In genomic region chr5:172235132-172235780, GRCh38 we compare ENCODE assay signal across 8 cellular contexts. TPM values are rescaled to one million over a fixed set of nuclear protein-coding genes. Genes with fewer than 3 reads are reported as not detected.
A peak's percentile ranks its signal among the peaks of the same experiment; 100 is the strongest.
DNase-seq lines count a peak whose midpoint lies in the region; ATAC-seq and TF ChIP-seq lines count a peak whose summit lies in the region.
"Had no signal": no experiment of that assay in that cellular context is flagged by ENCODE, and none has a peak within 500 bp of the region (broad histone marks: within the 10 kb centered on the region; RNA-seq: fewer than 3 reads in every experiment).

No MANE protein-coding gene starts in this region.

- H3K36me3 ChIP-seq in heart left ventricle = peaks cover 0 to 36% (median 27%) of the 10 kb centered on the region in 9 donors

- no peak overlapping the region for H3K27ac Mint-ChIP-seq in activated T-helper 17 cell treated with anti-CD3 and anti-CD28 coated beads, Interleukin-2, amount 50 U/mL, for 72 hours
- peak overlapping the region; percentile 62 for H3K27ac Mint-ChIP-seq in stimulated activated memory B cell treated with anti-CD40 and anti-IgM and Interleukin-4, amounts not matched to agents 10 μg/mL and 1 μg/mL and 100 μg/mL, for 72 hours
- peak overlapping the region in 2 of 6 donors; percentile 11 to 16 for H3K27ac Mint-ChIP-seq in immature natural killer cell

- H3K9me3 ChIP-seq in heart left ventricle = no peaks in the 10 kb centered on the region

- no peak overlapping the region for H3K4me3 ChIP-seq in heart left ventricle

- H3K27me3 ChIP-seq in foreskin keratinocyte = no peaks in the 10 kb centered on the region
- H3K27me3 ChIP-seq in heart left ventricle = no peaks in the 10 kb centered on the region

- H3K27me3 Mint-ChIP-seq in activated T-helper 17 cell treated with anti-CD3 and anti-CD28 coated beads, Interleukin-2, amount 50 U/mL, for 72 hours = no peaks in the 10 kb centered on the region
- no peaks in the 10 kb centered on the region for H3K27me3 Mint-ChIP-seq in stimulated activated memory B cell treated with anti-CD40 and anti-IgM and Interleukin-4, amounts not matched to agents 10 μg/mL and 1 μg/mL and 100 μg/mL, for 72 hours
- H3K27me3 Mint-ChIP-seq in immature natural killer cell (ENCODE audit: low read depth in 3 of 3) = no peaks in the 10 kb centered on the region

- TF ChIP-seq POLR2A in heart left ventricle (IDR thresholded peaks at IDR 0.05) = no peak

- H3K4me1 ChIP-seq in foreskin keratinocyte (no peaks in the 10 kb centered on the region), heart left ventricle (peaks cover 0 to 35% (median 9%) of the 10 kb centered on the region in 12 donors)

- peaks cover 37% of the 10 kb centered on the region for H3K4me1 Mint-ChIP-seq in activated T-helper 17 cell treated with anti-CD3 and anti-CD28 coated beads, Interleukin-2, amount 50 U/mL, for 72 hours
- peaks cover 38% of the 10 kb centered on the region for H3K4me1 Mint-ChIP-seq in stimulated activated memory B cell treated with anti-CD40 and anti-IgM and Interleukin-4, amounts not matched to agents 10 μg/mL and 1 μg/mL and 100 μg/mL, for 72 hours
- H3K4me1 Mint-ChIP-seq in immature natural killer cell = peaks cover 10 to 21% of the 10 kb centered on the region in 2 donors

- DNase-seq in immature natural killer cell = no peak
- DNase-seq in foreskin keratinocyte = no peak
- DNase-seq in heart left ventricle = no peak
- DNase-seq: activated CD4-positive, alpha-beta T cell treated with anti-CD3 and anti-CD28 coated beads for 4 hours had no signal

- WGBS in heart left ventricle, 4 donors = 45 to 54% (median 52%) methylated on average over 4 of the region's 4 CpGs

- no peak for TF ChIP-seq CTCF in foreskin keratinocyte (conservative IDR thresholded peaks at IDR 0.05)
- no peak for TF ChIP-seq CTCF in heart left ventricle (IDR thresholded peaks at IDR 0.05)

- H3K27ac ChIP-seq in foreskin keratinocyte (no peak overlapping the region), heart left ventricle (no peak overlapping the region)

- H3K36me3 Mint-ChIP-seq in activated T-helper 17 cell treated with anti-CD3 and anti-CD28 coated beads, Interleukin-2, amount 50 U/mL, for 72 hours (ENCODE audit: low read depth) = peaks cover 41% of the 10 kb centered on the region
- H3K36me3 Mint-ChIP-seq in stimulated activated memory B cell treated with anti-CD40 and anti-IgM and Interleukin-4, amounts not matched to agents 10 μg/mL and 1 μg/mL and 100 μg/mL, for 72 hours = peaks cover 37% of the 10 kb centered on the region
- peaks cover 2 to 13% (median 8%) of the 10 kb centered on the region in 3 donors for H3K36me3 Mint-ChIP-seq in immature natural killer cell

- H3K9me3 Mint-ChIP-seq in activated T-helper 17 cell treated with anti-CD3 and anti-CD28 coated beads, Interleukin-2, amount 50 U/mL, for 72 hours = no peaks in the 10 kb centered on the region
- H3K9me3 Mint-ChIP-seq in stimulated activated memory B cell treated with anti-CD40 and anti-IgM and Interleukin-4, amounts not matched to agents 10 μg/mL and 1 μg/mL and 100 μg/mL, for 72 hours = no peaks in the 10 kb centered on the region
- H3K9me3 Mint-ChIP-seq in immature natural killer cell = no peaks in the 10 kb centered on the region

- ATAC-seq in GM19324 (IDR thresholded peaks at IDR 0.05; ENCODE audit: low FRiP score, unreplicated experiment) = peak; percentile 49
- peak; percentile 67 for ATAC-seq in HG03139 (IDR thresholded peaks at IDR 0.05; ENCODE audit: unreplicated experiment)
- peak; percentile 14 for ATAC-seq in activated T-helper 17 cell treated with anti-CD3 and anti-CD28 coated beads, Interleukin-2, amount 50 U/mL, for 72 hours (replicated peaks)
- ATAC-seq in stimulated activated memory B cell treated with anti-CD40 and anti-IgM and Interleukin-4, amounts not matched to agents 10 μg/mL and 1 μg/mL and 100 μg/mL, for 72 hours = peak; percentile 83
- ATAC-seq in foreskin keratinocyte = no peak
- no peak for ATAC-seq in heart left ventricle

- H3K4me3 Mint-ChIP-seq in activated T-helper 17 cell treated with anti-CD3 and anti-CD28 coated beads, Interleukin-2, amount 50 U/mL, for 72 hours = no peak overlapping the region
- peak overlapping the region; percentile 5 for H3K4me3 Mint-ChIP-seq in stimulated activated memory B cell treated with anti-CD40 and anti-IgM and Interleukin-4, amounts not matched to agents 10 μg/mL and 1 μg/mL and 100 μg/mL, for 72 hours
- H3K4me3 Mint-ChIP-seq in immature natural killer cell = no peak overlapping the region

- intact Hi-C loops in heart left ventricle (cut with DNase I) = no loop called here

RNA-seq across cellular contexts. Expression of gene EFCAB9, which starts 41.3 kb away (rescaled TPM):
- total RNA-seq in activated T-helper 17 cell treated with anti-CD3 and anti-CD28 coated beads, Interleukin-2, amount 50 U/mL, for 72 hours = not detected
- not detected for polyA plus RNA-seq in immature natural killer cell
- total RNA-seq in foreskin keratinocyte = not detected in 2 replicates
- polyA plus RNA-seq in foreskin keratinocyte = not detected in 2 replicates
- not detected for total RNA-seq in heart left ventricle
- polyA plus RNA-seq in heart left ventricle = not detected

RNA-seq across cellular contexts. Expression of gene STK10, which starts 47.2 kb away (rescaled TPM):
- total RNA-seq in activated T-helper 17 cell treated with anti-CD3 and anti-CD28 coated beads, Interleukin-2, amount 50 U/mL, for 72 hours = 100 to 1,000 TPM; 140 to 158 TPM
- polyA plus RNA-seq in immature natural killer cell (100 to 1,000 TPM in 1 of 3 donors, 10 to 100 TPM in 2; 24.8 to 274 (median 54.9) TPM), foreskin keratinocyte (19.4 and 25.6 TPM in 2 replicates), heart left ventricle (10 to 100 TPM in 1 of 2 donors, 1 to 10 TPM in 1; 5.7 to 10.2 TPM)
- total RNA-seq in foreskin keratinocyte (28.2 and 31.2 TPM in 2 replicates), heart left ventricle (10 to 100 TPM in 5 of 9 donors, 1 to 10 TPM in 4; 5.5 to 52.9 (median 10.3) TPM)

RNA-seq across cellular contexts. Expression of gene UBTD2, which starts 48.3 kb away (rescaled TPM):
- 1 to 10 TPM; 7.7 to 8.3 TPM for total RNA-seq in activated T-helper 17 cell treated with anti-CD3 and anti-CD28 coated beads, Interleukin-2, amount 50 U/mL, for 72 hours
- 1 to 10 TPM; 1.5 TPM for polyA plus RNA-seq in immature natural killer cell
- total RNA-seq in foreskin keratinocyte = 17.1 and 18.7 TPM in 2 replicates
- polyA plus RNA-seq in foreskin keratinocyte = 9.9 and 10.2 TPM in 2 replicates
- total RNA-seq in heart left ventricle = 10 to 100 TPM in 3 of 9 donors, 1 to 10 TPM in 6; 9.1 to 13.3 (median 9.7) TPM
- polyA plus RNA-seq in heart left ventricle = 10 to 100 TPM in 1 of 2 donors, 1 to 10 TPM in 1; 5.0 to 11.6 TPM

Comparison
In these comparisons a context has a peak if more than half of its experiments do, and no peak if none do; other contexts are left out.
1. ATAC-seq: peak in GM19324 (single experiment), HG03139 (single experiment), activated T-helper 17 cell treated with anti-CD3 and anti-CD28 coated beads, Interleukin-2, amount 50 U/mL, for 72 hours (single experiment) and stimulated activated memory B cell treated with anti-CD40 and anti-IgM and Interleukin-4, amounts not matched to agents 10 μg/mL and 1 μg/mL and 100 μg/mL, for 72 hours (single experiment); none in foreskin keratinocyte (single experiment) and heart left ventricle (0 of 4).